In the genomic region with DNA sequence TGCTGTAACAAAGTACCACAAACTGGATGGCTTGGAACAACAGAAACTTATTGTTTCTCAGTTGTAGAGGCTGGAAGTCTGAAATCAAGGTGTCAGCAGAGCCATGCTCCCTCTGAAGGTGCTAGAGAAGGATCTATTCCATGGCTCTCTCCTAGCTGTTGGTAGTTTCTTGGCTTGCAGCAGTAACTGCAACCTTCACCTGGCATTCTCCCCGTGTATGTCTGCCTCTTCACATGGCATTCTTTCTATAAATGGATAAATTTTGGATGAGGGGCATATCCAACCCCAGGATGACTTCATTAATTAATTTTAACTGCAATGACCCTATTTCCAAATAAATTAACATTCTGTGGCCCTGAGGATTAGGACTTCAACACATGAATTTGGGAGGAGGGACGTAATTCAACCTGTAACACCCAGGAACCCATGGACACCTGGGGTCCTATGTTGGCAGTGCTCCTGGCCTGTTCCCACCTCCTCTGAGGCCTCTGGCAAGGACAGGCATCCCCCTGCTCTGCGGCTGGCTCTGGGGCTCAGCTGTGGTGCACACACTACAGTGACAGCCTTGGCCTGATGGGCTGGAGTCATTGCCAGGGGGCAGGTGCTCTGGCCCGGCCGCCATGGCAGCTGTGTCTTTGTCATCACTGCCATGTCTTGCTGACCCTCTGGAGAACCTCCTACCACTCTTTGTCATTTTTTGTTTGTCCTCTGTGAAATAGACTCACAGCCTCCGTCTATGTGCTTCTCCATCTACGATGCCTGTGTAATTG, we compare ENCODE assay signal across 1 cellular context.
TF ChIP-seq lines count a peak whose summit lies in the region.

No MANE protein-coding gene starts in this region.

TF ChIP-seq in IMR-90, 13 proteins besides CTCF, POLR2A, EP300 and RAD21:
- TF ChIP-seq MAFK (IDR thresholded peaks at IDR 0.05; ENCODE audit: low read depth, low read length) (no peak), CEBPB (IDR thresholded peaks at IDR 0.05; ENCODE audit: low read depth, low read length) (no peak), SMC3 (IDR thresholded peaks at IDR 0.05; ENCODE audit: low read depth, low read length) (no peak), BHLHE40 (IDR thresholded peaks at IDR 0.05; ENCODE audit: low read depth, low read length) (no peak), RFX5 (IDR thresholded peaks at IDR 0.05; ENCODE audit: low read depth, low read length) (no peak), MXI1 (IDR thresholded peaks at IDR 0.05; ENCODE audit: borderline replicate concordance, low read depth, low read length) (no peak)
